In the genomic region with DNA sequence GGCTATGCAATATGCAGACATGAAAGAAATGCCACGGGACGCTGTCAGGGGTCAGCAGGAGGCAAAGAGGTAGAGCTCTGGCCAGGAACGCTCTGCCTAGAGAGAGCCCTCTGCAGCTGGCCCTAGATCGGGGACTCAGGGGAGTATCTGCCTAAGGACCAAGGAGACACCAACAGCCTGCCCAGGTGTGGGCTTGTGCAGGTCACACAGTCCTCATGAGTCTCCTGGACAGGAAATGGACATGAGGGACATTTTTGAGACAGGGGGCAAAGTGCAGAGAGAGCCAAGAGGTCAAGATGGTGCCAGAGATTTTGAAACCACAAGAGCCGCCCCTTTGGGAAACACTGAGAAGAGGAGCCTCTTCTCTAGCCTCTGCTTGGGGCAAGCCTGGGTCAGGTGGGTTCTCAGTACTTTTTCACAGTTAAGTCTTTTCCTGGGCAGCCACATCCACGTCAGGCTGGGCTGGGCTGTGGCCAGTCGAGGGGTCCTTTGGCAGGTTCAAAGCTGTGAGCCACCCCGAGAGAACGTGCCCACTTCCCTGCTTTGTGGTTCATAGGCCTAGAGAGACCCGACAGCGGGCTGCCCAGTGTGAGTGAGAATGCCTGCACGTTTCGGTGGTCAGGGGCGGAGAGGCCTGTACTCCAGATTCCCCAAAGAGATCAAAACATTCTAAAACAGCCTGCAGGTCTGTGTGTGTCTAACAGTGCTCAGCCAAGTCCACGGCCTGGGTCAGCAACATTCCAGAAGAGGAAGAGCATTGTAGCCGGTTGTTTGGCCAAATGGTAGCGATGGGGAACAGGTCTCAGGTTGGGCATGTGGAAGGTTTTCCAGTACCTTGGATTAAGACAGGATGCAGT, we compare ENCODE assay signal across 1 cellular context.
TF ChIP-seq lines count a peak whose summit lies in the region.

No MANE protein-coding gene starts in this region.

TF ChIP-seq in K562, 482 proteins besides CTCF, POLR2A, EP300 and RAD21:
- TF ChIP-seq, protein P1, sequence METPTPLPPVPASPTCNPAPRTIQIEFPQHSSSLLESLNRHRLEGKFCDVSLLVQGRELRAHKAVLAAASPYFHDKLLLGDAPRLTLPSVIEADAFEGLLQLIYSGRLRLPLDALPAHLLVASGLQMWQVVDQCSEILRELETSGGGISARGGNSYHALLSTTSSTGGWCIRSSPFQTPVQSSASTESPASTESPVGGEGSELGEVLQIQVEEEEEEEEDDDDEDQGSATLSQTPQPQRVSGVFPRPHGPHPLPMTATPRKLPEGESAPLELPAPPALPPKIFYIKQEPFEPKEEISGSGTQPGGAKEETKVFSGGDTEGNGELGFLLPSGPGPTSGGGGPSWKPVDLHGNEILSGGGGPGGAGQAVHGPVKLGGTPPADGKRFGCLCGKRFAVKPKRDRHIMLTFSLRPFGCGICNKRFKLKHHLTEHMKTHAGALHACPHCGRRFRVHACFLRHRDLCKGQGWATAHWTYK (CRISPR knock-in tag; IDR thresholded peaks at IDR 0.05) = no peak
- TF ChIP-seq NR2C2 (CRISPR knock-in tag; IDR thresholded peaks at IDR 0.05) = no peak
- 0 out of 2 replicates have a peak, but pooled peaks have one; percentile 16 for TF ChIP-seq NR2C2 (tag; IDR thresholded peaks at IDR 0.05)
TF ChIP-seq in K562: peak in this region for 1.
